Comparison of ENCODE assay signal across 26 cellular contexts in the genomic region with DNA sequence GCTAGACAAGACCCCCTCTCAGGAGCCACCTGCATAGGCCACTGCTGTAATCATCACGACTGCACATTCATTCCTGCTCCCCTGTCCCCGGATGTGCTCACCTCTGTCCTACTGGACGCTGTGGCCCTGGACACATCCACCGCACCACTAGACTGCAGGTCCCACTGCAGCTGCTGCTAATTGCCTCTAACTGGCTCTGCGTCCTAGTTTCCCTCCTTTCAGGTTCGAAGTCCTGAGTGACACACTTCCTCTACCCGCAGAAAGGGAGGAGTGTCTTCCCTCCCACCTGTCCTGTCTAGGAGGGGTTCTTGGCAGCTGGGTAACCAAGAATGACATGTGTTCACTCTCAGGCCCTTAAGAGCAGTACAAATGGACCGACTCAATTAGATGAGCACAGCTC. TPM values are rescaled to one million over a fixed set of nuclear protein-coding genes. Genes with fewer than 3 reads are reported as not detected.
A peak's percentile ranks its signal among the peaks of the same experiment; 100 is the strongest.
DNase-seq lines count a peak whose midpoint lies in the region; ATAC-seq and TF ChIP-seq lines count a peak whose summit lies in the region.
"Had no signal": no experiment of that assay in that cellular context is flagged by ENCODE, and none has a peak within 500 bp of the region (broad histone marks: within the 10 kb centered on the region; RNA-seq: fewer than 3 reads in every experiment).

No MANE protein-coding gene starts in this region.

- no peak overlapping the region for H3K4me3 Mint-ChIP-seq in T-helper 17 cell
- H3K4me3 Mint-ChIP-seq: activated CD4-positive, alpha-beta memory T cell treated with anti-CD3 and anti-CD28 coated beads, Interleukin-2, amount 10 ng/mL, durations not matched to agents 7 days and 5 days had no signal

- H4K12ac ChIP-seq in trophoblast cell (ENCODE audit: low read depth, low read length), result no peak overlapping the region

- no peak overlapping the region for H2AFZ ChIP-seq in osteoblast (ENCODE audit: low read length)
- no peak overlapping the region for H2AFZ ChIP-seq in trophoblast cell (ENCODE audit: insufficient read depth, low read length, poor library complexity)

- no peak overlapping the region for H4K91ac ChIP-seq in trophoblast cell (ENCODE audit: low read depth, low read length)

- H3K4me1 ChIP-seq in osteoblast (ENCODE audit: insufficient read depth, low read length) (peaks cover 15% of the 10 kb centered on the region), trophoblast cell (ENCODE audit: control insufficient read depth in 1 of 2, insufficient read depth in 2 of 2, low read length in 2 of 2) (no peaks in the 10 kb centered on the region), ascending aorta (peaks cover 0 to 2% of the 10 kb centered on the region in 2 donors)

- no peaks in the 10 kb centered on the region for H3K79me2 ChIP-seq in osteoblast (ENCODE audit: insufficient read depth, low read length)
- H3K79me2 ChIP-seq in trophoblast cell (ENCODE audit: control insufficient read depth, insufficient read depth, low read length, poor library complexity), result no peaks in the 10 kb centered on the region

- no peak overlapping the region for H2BK120ac ChIP-seq in trophoblast cell (ENCODE audit: insufficient read depth, low read length, poor library complexity)

- peaks cover 13% of the 10 kb centered on the region for H3K4me1 Mint-ChIP-seq in T-helper 17 cell
- H3K4me1 Mint-ChIP-seq: activated CD4-positive, alpha-beta memory T cell treated with anti-CD3 and anti-CD28 coated beads, Interleukin-2, amount 10 ng/mL, durations not matched to agents 7 days and 5 days had no signal

- no peak overlapping the region for H3K23ac ChIP-seq in trophoblast cell (ENCODE audit: low read length)

- intact Hi-C loops in ascending aorta (cut with DNase I), result no loop called here

- H3K79me1 ChIP-seq in trophoblast cell (ENCODE audit: low read length), result no peaks in the 10 kb centered on the region

- WGBS in trophoblast cell (ENCODE audit: extremely low coverage, insufficient coverage, insufficient read length), result no CpG with 5 or more reads among the region's 8 CpGs

- no peak overlapping the region for H2BK12ac ChIP-seq in trophoblast cell (ENCODE audit: low read length)

- no peaks in the 10 kb centered on the region for H3K27me3 Mint-ChIP-seq in T-helper 17 cell
- H3K27me3 Mint-ChIP-seq: activated CD4-positive, alpha-beta memory T cell treated with anti-CD3 and anti-CD28 coated beads, Interleukin-2, amount 10 ng/mL, durations not matched to agents 7 days and 5 days had no signal

- no peak overlapping the region for H3K18ac ChIP-seq in trophoblast cell (ENCODE audit: low read length)

- DNase-seq in CD1c-positive myeloid dendritic cell (ENCODE audit: extremely low spot score) (peak; percentile 49), LHCN-M2 (ENCODE audit: low read depth) (peak; percentile 2), T-helper 17 cell (no peak), osteoblast (ENCODE audit: insufficient read length, low spot score, missing footprints) (peak; percentile 18), trophoblast cell (no peak), NCI-H226 (no peak), ascending aorta (ENCODE audit: low spot score in 2 of 2) (no peak)
- DNase-seq: activated CD4-positive, alpha-beta memory T cell treated with anti-CD3 and anti-CD28 coated beads, Interleukin-2, amount 10 ng/mL, durations not matched to agents 7 days and 5 days; activated CD4-positive, CD25-positive, alpha-beta regulatory T cell; activated T-cell treated with anti-CD3 and anti-CD28 coated beads, Interleukin-2, amount 50 U/mL, for 1 hour; anterior cingulate cortex; caudate nucleus; DMS 273 treated with DMSO at 0.1 percent for 48 hours; foreskin fibroblast; GF-D8; H7; hypothalamus; Kasumi-1; naive B cell; NCI-H1105 treated with DMSO at 0.1 percent for 48 hours; SK-N-SH; stimulated activated CD4-positive, alpha-beta T cell treated with anti-CD3 and anti-CD28 coated beads, Interleukin-15, amount 100 ng/mL, for 24 hours; T1000 had no signal

- no peaks in the 10 kb centered on the region for H4K20me1 ChIP-seq in osteoblast (ENCODE audit: insufficient read depth, low read length)

- no peak for ATAC-seq in T-helper 17 cell
- no peak for ATAC-seq in GM19035 (IDR thresholded peaks at IDR 0.05; ENCODE audit: unreplicated experiment)

- H3K27ac Mint-ChIP-seq in T-helper 17 cell, result peak overlapping the region; percentile 61
- H3K27ac Mint-ChIP-seq: activated CD4-positive, alpha-beta memory T cell treated with anti-CD3 and anti-CD28 coated beads, Interleukin-2, amount 10 ng/mL, durations not matched to agents 7 days and 5 days had no signal

- no peak overlapping the region for H4K8ac ChIP-seq in trophoblast cell (ENCODE audit: low read depth, low read length)

- H2AK5ac ChIP-seq in trophoblast cell (ENCODE audit: low read length), result no peak overlapping the region

- no peak overlapping the region for H3K4me3 ChIP-seq in osteoblast (ENCODE audit: insufficient read depth, low read length)
- H3K4me3 ChIP-seq in trophoblast cell (ENCODE audit: low read depth, low read length), result no peak overlapping the region
- H3K4me3 ChIP-seq in ascending aorta, result no peak overlapping the region
- H3K4me3 ChIP-seq: right atrium auricular region had no signal

- H3K36me3 ChIP-seq in osteoblast (ENCODE audit: insufficient read depth, low read length), result no peaks in the 10 kb centered on the region
- H3K36me3 ChIP-seq in trophoblast cell (ENCODE audit: control insufficient read depth in 1 of 2, insufficient read depth in 2 of 2, low read length in 2 of 2), result no peaks in the 10 kb centered on the region
- H3K36me3 ChIP-seq in ascending aorta, result no peaks in the 10 kb centered on the region
- H3K36me3 ChIP-seq: right atrium auricular region had no signal

- H3K27me3 ChIP-seq in osteoblast (ENCODE audit: insufficient read depth, low read length), result peaks cover 19% of the 10 kb centered on the region
- no peaks in the 10 kb centered on the region for H3K27me3 ChIP-seq in trophoblast cell (ENCODE audit: insufficient read depth, low read length)
- no peaks in the 10 kb centered on the region for H3K27me3 ChIP-seq in ascending aorta
- H3K27me3 ChIP-seq: right atrium auricular region had no signal

- H3K4me2 ChIP-seq in osteoblast (ENCODE audit: insufficient read depth, low read length) (no peak overlapping the region), trophoblast cell (ENCODE audit: low read length) (no peak overlapping the region)
- H3K4me2 ChIP-seq: SK-N-SH had no signal

- H3K27ac ChIP-seq in osteoblast (ENCODE audit: low read depth, low read length), result no peak overlapping the region
- H3K27ac ChIP-seq in trophoblast cell (ENCODE audit: low read depth, low read length), result no peak overlapping the region
- no peak overlapping the region for H3K27ac ChIP-seq in ascending aorta
- H3K27ac ChIP-seq: C4-2B, right atrium auricular region had no signal

- TF ChIP-seq CTCF in osteoblast (IDR thresholded peaks at IDR 0.05; ENCODE audit: extremely low read depth, low read depth, low read length) (no peak), ascending aorta (IDR thresholded peaks at IDR 0.05) (no peak)

- no peak overlapping the region for H3K9ac ChIP-seq in trophoblast cell (ENCODE audit: low read length)
- H3K9ac ChIP-seq: SK-N-SH had no signal

- H3K4ac ChIP-seq in trophoblast cell (ENCODE audit: low read depth, low read length), result no peak overlapping the region

- H3K9me3 ChIP-seq in T-helper 17 cell (ENCODE audit: control insufficient read depth, low read length, poor library complexity, severe bottlenecking), result no peaks in the 10 kb centered on the region
- no peaks in the 10 kb centered on the region for H3K9me3 ChIP-seq in osteoblast (ENCODE audit: low read depth, low read length)
- no peaks in the 10 kb centered on the region for H3K9me3 ChIP-seq in trophoblast cell (ENCODE audit: insufficient read depth, low read depth, low read length)
- no peaks in the 10 kb centered on the region for H3K9me3 ChIP-seq in ascending aorta
- H3K9me3 ChIP-seq: SK-N-SH had no signal

- H3K14ac ChIP-seq in trophoblast cell (ENCODE audit: low read length), result no peak overlapping the region

- H3K36me3 Mint-ChIP-seq in T-helper 17 cell (ENCODE audit: low read depth), result no peaks in the 10 kb centered on the region
- H3K36me3 Mint-ChIP-seq: naive B cell had no signal

- H2BK5ac ChIP-seq in trophoblast cell (ENCODE audit: low read depth, low read length, poor library complexity), result no peak overlapping the region

RNA-seq across cellular contexts. Expression of a gene that starts 40.5 kb away (rescaled TPM):
- total RNA-seq in LHCN-M2 (2014; rRNA removed) (0.19 and 0.40 TPM in 2 replicates), T-helper 17 cell (100 to 1,000 TPM; 128 to 166 TPM), osteoblast (6.2 and 7.1 TPM in 2 replicates), ascending aorta (27.5 TPM)
- 0.35 TPM for polyA plus RNA-seq in LHCN-M2 (2012)
- 5.0 and 5.7 TPM in 2 replicates for polyA plus RNA-seq in trophoblast cell (2013)

Comparison
In these comparisons a context has a peak if more than half of its experiments do, and no peak if none do; other contexts are left out.
1. DNase-seq: peak in CD1c-positive myeloid dendritic cell (single experiment), LHCN-M2 (single experiment) and osteoblast (single experiment); none in T-helper 17 cell (0 of 3), trophoblast cell (0 of 2), NCI-H226 (single experiment) and ascending aorta (0 of 2).